11 cellular contexts compared by ENCODE assay signal in the genomic region with DNA sequence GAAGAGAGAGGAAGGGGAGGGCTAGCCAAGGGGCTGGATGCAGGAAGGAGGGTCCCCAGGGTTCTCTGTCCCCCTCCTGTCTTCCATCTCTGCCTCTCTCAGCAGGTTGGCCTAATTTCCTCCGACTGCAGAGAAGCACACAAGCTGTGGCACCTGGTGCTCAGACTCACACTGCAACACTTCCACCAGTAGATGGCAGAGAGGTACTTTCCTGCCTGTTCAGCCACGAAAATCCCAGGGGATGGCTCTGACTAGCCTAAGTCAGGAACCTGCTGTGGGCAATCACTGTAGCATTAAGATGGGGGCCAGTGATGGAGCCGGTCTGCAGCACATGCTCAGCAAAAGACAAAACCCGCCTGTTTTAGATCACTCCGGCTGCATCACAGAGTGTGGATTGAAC. TPM values are rescaled to one million over a fixed set of nuclear protein-coding genes. Genes with fewer than 3 reads are reported as not detected.
"Had no signal": no experiment of that assay in that cellular context is flagged by ENCODE, and none has a peak within 500 bp of the region (broad histone marks: within the 10 kb centered on the region; RNA-seq: fewer than 3 reads in every experiment).

No MANE protein-coding gene starts in this region.

RNA-seq across cellular contexts. Expression of gene SMIM34, which starts 5.9 kb away (rescaled TPM):
- total RNA-seq: epithelial cell of proximal tubule; esophagus squamous epithelium; hepatocyte; kidney epithelial cell; mesothelial cell of epicardium; natural killer cell treated with Interleukin-12 subunit alpha and Interleukin-12 subunit beta and Interleukin-15 and Interleukin-18, amount 100 ng/mL, for 72 hours; posterior vena cava; smooth muscle cell; thyroid gland had no signal
- polyA plus RNA-seq: ovary, right cardiac atrium, smooth muscle cell had no signal
